In the genomic region with DNA sequence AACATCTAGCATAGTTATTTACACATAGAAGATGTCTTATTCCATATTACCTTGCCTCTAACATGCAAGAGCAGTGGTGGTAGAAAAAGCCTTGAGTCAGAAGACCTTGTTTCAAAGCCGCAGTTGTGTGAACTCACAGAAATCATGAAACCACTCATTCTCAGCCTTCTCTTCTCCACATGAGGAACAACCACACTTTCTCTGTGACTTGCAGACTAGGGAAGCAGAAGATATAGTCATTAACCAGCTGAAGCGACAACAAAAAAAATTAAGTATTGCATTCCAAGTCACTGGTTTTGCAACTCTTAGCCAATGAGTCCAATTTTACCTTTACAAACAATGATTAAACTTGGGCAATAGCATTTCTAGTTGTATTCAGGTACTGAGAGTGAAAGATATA, we compare ENCODE assay signal across 9 cellular contexts. TPM values are rescaled to one million over a fixed set of nuclear protein-coding genes. Genes with fewer than 3 reads are reported as not detected.
DNase-seq lines count a peak whose midpoint lies in the region; ATAC-seq and TF ChIP-seq lines count a peak whose summit lies in the region.
"Had no signal": no experiment of that assay in that cellular context is flagged by ENCODE, and none has a peak within 500 bp of the region (broad histone marks: within the 10 kb centered on the region; RNA-seq: fewer than 3 reads in every experiment).

No MANE protein-coding gene starts in this region.

- H3K4me2 ChIP-seq in MM.1S (ENCODE audit: low read depth, low read length): no peak overlapping the region

- no peaks in the 10 kb centered on the region for H3K9me2 ChIP-seq in MM.1S (replicated peaks; ENCODE audit: insufficient read depth, low read length)

- H3K27me3 Mint-ChIP-seq in activated T-cell treated with anti-CD3 and anti-CD28 coated beads, Interleukin-2, amount 50 U/mL, for 24 hours: no peaks in the 10 kb centered on the region

- H3K4me1 ChIP-seq in MM.1S (ENCODE audit: low read length): peaks cover 25% of the 10 kb centered on the region

- H3K9me3 ChIP-seq in MM.1S (replicated peaks; ENCODE audit: insufficient read depth, low read length): no peaks in the 10 kb centered on the region

- H3K27me3 ChIP-seq in MM.1S (replicated peaks; ENCODE audit: insufficient read depth, low read length): no peaks in the 10 kb centered on the region

- no peaks in the 10 kb centered on the region for H4K20me1 ChIP-seq in MM.1S (ENCODE audit: insufficient read depth, low read length)

- H3K36me3 ChIP-seq in MM.1S (replicated peaks; ENCODE audit: insufficient read depth, low read length): no peaks in the 10 kb centered on the region

- intact Hi-C loops in left ventricle myocardium superior (cut with micrococcal nuclease): no loop called here

- peaks cover 5% of the 10 kb centered on the region; the same call in 1 of the 2 replicates for H3F3A ChIP-seq in MM.1S (ENCODE audit: insufficient read depth, low read length)

- H3K27ac ChIP-seq in MM.1S (ENCODE audit: low read length): no peak overlapping the region

- TF ChIP-seq CTCF in epithelial cell of proximal tubule (conservative IDR thresholded peaks at IDR 0.05; ENCODE audit: low read depth, low read length) (no peak), MM.1S (IDR thresholded peaks at IDR 0.05; ENCODE audit: low read length) (no peak)

- DNase-seq in epithelial cell of proximal tubule (ENCODE audit: low read depth) (peak; percentile 23), germinal center (ENCODE audit: low spot score) (no peak), left ventricle myocardium superior (no peak), MM.1S (no peak)
- no peak for DNase-seq in activated T-cell treated with anti-CD3 and anti-CD28 coated beads, Interleukin-2, amount 50 U/mL, for 24 hours
- DNase-seq: NCI-H510A had no signal

- peaks cover 15% of the 10 kb centered on the region for H3K4me1 Mint-ChIP-seq in activated T-cell treated with anti-CD3 and anti-CD28 coated beads, Interleukin-2, amount 50 U/mL, for 24 hours (ENCODE audit: low read depth)

- H3K79me2 ChIP-seq in MM.1S (ENCODE audit: low read length): peaks cover 29% of the 10 kb centered on the region

- no peaks in the 10 kb centered on the region for H3K36me3 Mint-ChIP-seq in activated T-cell treated with anti-CD3 and anti-CD28 coated beads, Interleukin-2, amount 50 U/mL, for 24 hours (ENCODE audit: low read depth)

- no peak overlapping the region for H3K4me3 Mint-ChIP-seq in activated T-cell treated with anti-CD3 and anti-CD28 coated beads, Interleukin-2, amount 50 U/mL, for 24 hours

- no peak overlapping the region for H3K4me3 ChIP-seq in epithelial cell of proximal tubule (ENCODE audit: low read depth, low read length)
- no peak overlapping the region for H3K4me3 ChIP-seq in MM.1S (ENCODE audit: low read length)

- no peaks in the 10 kb centered on the region for H3K9me3 Mint-ChIP-seq in activated T-cell treated with anti-CD3 and anti-CD28 coated beads, Interleukin-2, amount 50 U/mL, for 24 hours

- peak; percentile 76 for ATAC-seq in GM18861 (IDR thresholded peaks at IDR 0.05; ENCODE audit: unreplicated experiment)
- peak; percentile 87 for ATAC-seq in GM21619 (IDR thresholded peaks at IDR 0.05; ENCODE audit: unreplicated experiment)
- ATAC-seq in HG03196 (IDR thresholded peaks at IDR 0.05; ENCODE audit: unreplicated experiment): peak; percentile 90
- ATAC-seq in left ventricle myocardium superior: no peak

- no peak overlapping the region for H2AFZ ChIP-seq in MM.1S (ENCODE audit: low read length)

- H3K27ac Mint-ChIP-seq in activated T-cell treated with anti-CD3 and anti-CD28 coated beads, Interleukin-2, amount 50 U/mL, for 24 hours: no peak overlapping the region

- no peak overlapping the region for H3K9ac ChIP-seq in MM.1S (ENCODE audit: low read length)

RNA-seq across cellular contexts. Expression of a gene that starts 19.0 kb away (rescaled TPM):
- total RNA-seq in epithelial cell of proximal tubule (40.5 and 47.8 TPM in 2 replicates), left ventricle myocardium superior (10.0 TPM)
